In the genomic region with DNA sequence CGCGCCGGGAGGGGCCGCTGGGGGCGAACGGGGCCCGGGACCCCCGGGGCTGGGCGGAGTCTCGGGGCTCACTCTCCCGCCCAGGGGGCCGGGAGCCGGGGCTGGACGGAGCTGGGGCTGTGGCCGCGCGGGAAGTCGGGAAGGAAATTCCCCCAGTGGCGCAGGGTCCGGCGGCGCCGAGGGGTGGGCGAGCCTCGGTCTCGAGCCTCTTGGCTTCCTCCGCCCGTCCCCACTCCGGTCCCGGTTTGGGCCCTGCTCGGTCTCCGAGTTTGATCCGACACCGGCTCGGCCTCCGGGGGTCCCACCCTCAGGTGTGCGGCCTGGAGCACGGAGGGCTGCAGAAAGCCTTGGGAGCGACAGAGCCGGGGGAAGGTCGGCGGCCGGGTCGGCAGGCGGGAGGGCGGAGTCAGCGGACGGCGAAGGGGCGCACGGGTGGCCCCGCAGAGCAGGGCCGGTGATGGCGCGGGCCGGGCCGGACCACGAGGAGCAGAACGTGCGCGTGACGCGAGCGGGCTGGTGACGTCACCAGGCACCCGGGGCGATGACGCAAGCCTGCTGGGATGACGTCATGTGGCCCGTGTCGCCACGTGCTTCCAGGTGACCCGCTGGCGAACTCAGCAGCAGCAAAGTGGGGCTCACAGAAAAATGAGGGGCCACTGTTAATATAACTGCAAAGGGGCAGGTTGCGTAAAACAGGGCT, we compare ENCODE assay signal across 8 cellular contexts. TPM values are rescaled to one million over a fixed set of nuclear protein-coding genes. Genes with fewer than 3 reads are reported as not detected.
DNase-seq lines count a peak whose midpoint lies in the region; ATAC-seq and TF ChIP-seq lines count a peak whose summit lies in the region.

No MANE protein-coding gene starts in this region.

- peak; percentile 71 for DNase-seq in DMS153 (lab: John Stamatoyannopoulos, UW)
- peak in 31 of 34 experiments; percentile 57 to 85 (median 74) for DNase-seq in T-cell
- DNase-seq in right atrium auricular region (ENCODE audit: low spot score), result peak; percentile 86
- DNase-seq in renal cortical epithelial cell (ENCODE audit: low read depth), result peak; percentile 41
- DNase-seq in pons (ENCODE audit: low spot score), result no peak

- no peaks in the 10 kb centered on the region for H3K27me3 ChIP-seq in right atrium auricular region

- TF ChIP-seq CTCF in right atrium auricular region (IDR thresholded peaks at IDR 0.05), result no peak

- H3K4me3 ChIP-seq in right atrium auricular region, result peak overlapping the region; percentile 80 to 81

- CTCF ChIA-PET in T-cell (lab: Charles Lee), result no interaction called here

- no peak overlapping the region for H3K27ac Mint-ChIP-seq in T-cell

- H3K4me3 Mint-ChIP-seq in T-cell, result peak overlapping the region; percentile 58 to 79 (median 72)

- H3K4me1 Mint-ChIP-seq in T-cell, result peaks cover 16 to 27% (median 20%) of the 10 kb centered on the region in 3 donors

- H3K27me3 Mint-ChIP-seq in T-cell, result peaks cover 7 to 36% of the 10 kb centered on the region in 2 donors

- H3K9me3 Mint-ChIP-seq in T-cell, result no peaks in the 10 kb centered on the region

- no peaks in the 10 kb centered on the region for H3K36me3 ChIP-seq in right atrium auricular region

- POLR2A ChIA-PET in T-cell (lab: Charles Lee), result no interaction called here

- peaks cover 0 to 56% of the 10 kb centered on the region in 2 donors for H3K4me1 ChIP-seq in right atrium auricular region

- ATAC-seq in HG03354 (IDR thresholded peaks at IDR 0.05; ENCODE audit: poor library complexity, severe bottlenecking, unreplicated experiment) (peak; percentile 26), T-cell (replicated peaks in 1 of 4) (peak in 3 of 4 experiments; percentile 8 to 61 (median 8)), HG02571 (IDR thresholded peaks at IDR 0.05; ENCODE audit: unreplicated experiment) (no peak)

- H3K36me3 Mint-ChIP-seq in T-cell, result no peaks in the 10 kb centered on the region

- H3K27ac ChIP-seq in angular gyrus (ENCODE audit: low read depth, low read length) (peak overlapping the region; percentile 78), right atrium auricular region (peak overlapping the region; percentile 99)

- H3K9me3 ChIP-seq in right atrium auricular region, result no peaks in the 10 kb centered on the region

RNA-seq across cellular contexts. Expression of a gene that starts 0.6 kb away (rescaled TPM):
- 10 to 100 TPM in 1 of 5 donors, 1 to 10 TPM in 4; 1.5 to 11.9 (median 2.6) TPM for total RNA-seq in T-cell
- total RNA-seq in right atrium auricular region, result 10 to 100 TPM; 31.8 to 68.4 TPM
- total RNA-seq in renal cortical epithelial cell, result 12.4 and 78.1 TPM in 2 replicates

RNA-seq across cellular contexts. Expression of a gene that starts 12.8 kb away (rescaled TPM):
- 10 to 100 TPM; 29.1 to 69.8 (median 48.5) TPM for total RNA-seq in T-cell
- 10 to 100 TPM; 26.8 to 32.2 TPM for total RNA-seq in right atrium auricular region
- 15.7 and 196 TPM in 2 replicates for total RNA-seq in renal cortical epithelial cell

RNA-seq across cellular contexts. Expression of a gene that starts 18.6 kb away (rescaled TPM):
- not detected for total RNA-seq in T-cell
- total RNA-seq in right atrium auricular region, result 10 to 100 TPM; 22.0 to 61.8 TPM
- 0.10 TPM in 1 of 2 replicates, not detected in the other for total RNA-seq in renal cortical epithelial cell

RNA-seq across cellular contexts. Expression of a gene that starts 19.4 kb away (rescaled TPM):
- 10 to 100 TPM in 2 of 5 donors, 1 to 10 TPM in 3; 6.0 to 16.3 (median 9.9) TPM for total RNA-seq in T-cell
- 10 to 100 TPM; 22.5 to 27.9 TPM for total RNA-seq in right atrium auricular region
- 353 and 1,083 TPM in 2 replicates for total RNA-seq in renal cortical epithelial cell

RNA-seq across cellular contexts. Expression of a gene that starts 34.2 kb away (rescaled TPM):
- total RNA-seq in T-cell (1 to 10 TPM in 4 of 5 donors, under 1 TPM in 1; 0.30 to 9.9 (median 7.3) TPM), right atrium auricular region (under 1 TPM in 1 of 2 donors, not detected in 1; 0.59 TPM), renal cortical epithelial cell (2.4 and 2.6 TPM in 2 replicates)

Comparison
In these comparisons a context has a peak if more than half of its experiments do, and no peak if none do; other contexts are left out.
1. RNA of a gene that starts 18.6 kb away (total RNA-seq): 22.0 to 61.8 TPM in right atrium auricular region; 0.10 TPM in renal cortical epithelial cell and not detected in T-cell; every median in the first group is over 10 times any median in the second.